Comparison of ENCODE assay signal across 20 cellular contexts in genomic region chr12:31950088-31950487, GRCh38.
"Had no signal": no experiment of that assay in that cellular context is flagged by ENCODE, and none has a peak within 500 bp of the region (broad histone marks: within the 10 kb centered on the region; RNA-seq: fewer than 3 reads in every experiment).

No MANE protein-coding gene starts in this region.

- H3K27ac Mint-ChIP-seq: dendritic cell treated with granulocyte-macrophage colony-stimulating factor and Interleukin-4, amounts not matched to agents 40 ng/mL and 50 ng/mL, for 4 days; neural progenitor cell had no signal

- H3K4me3 ChIP-seq: ascending aorta, breast epithelium, heart left ventricle, lower lobe of right lung, neural progenitor cell, ovary, stomach, testis had no signal

- H2AFZ ChIP-seq: neural progenitor cell had no signal

- H3K27ac ChIP-seq: ascending aorta, breast epithelium, heart left ventricle, lower lobe of right lung, neural progenitor cell, ovary, stomach, testis had no signal

- H3K4me2 ChIP-seq: neural progenitor cell had no signal

- DNase-seq: activated CD4-positive, alpha-beta T cell treated with anti-CD3 and anti-CD28 coated beads for 1 hour; activated CD4-positive, alpha-beta T cell treated with anti-CD3 and anti-CD28 coated beads, Interleukin-2, amount 50 U/mL, for 48 hours; activated gamma-delta T cell treated with Interleukin-2 at 50 U/mL for 16 hours; activated naive CD8-positive, alpha-beta T cell treated with anti-CD3 and anti-CD28 coated beads, Interleukin-2, amount 50 U/mL, for 24 hours; activated T-cell treated with anti-CD3 and anti-CD28 coated beads, Interleukin-2, amount 50 U/mL, for 48 hours; cerebellar nuclear complex; effector memory CD4-positive, alpha-beta T cell; heart left ventricle; left cardiac atrium; lower lobe of right lung; midbrain; ovary; stomach; T-helper 9 cell; testis had no signal

- H3K36me3 ChIP-seq: ascending aorta, breast epithelium, heart left ventricle, lower lobe of right lung, neural progenitor cell, ovary, stomach had no signal

- H3K4me3 Mint-ChIP-seq: activated naive CD8-positive, alpha-beta T cell treated with anti-CD3 and anti-CD28 coated beads, Interleukin-2, amount 50 U/mL, for 24 hours; dendritic cell treated with granulocyte-macrophage colony-stimulating factor and Interleukin-4, amounts not matched to agents 40 ng/mL and 50 ng/mL, for 4 days; neural progenitor cell had no signal

- ATAC-seq: activated naive CD8-positive, alpha-beta T cell treated with anti-CD3 and anti-CD28 coated beads, Interleukin-2, amount 50 U/mL, for 24 hours; heart left ventricle; left cardiac atrium; lower lobe of right lung; sciatic nerve had no signal

- H3K4me1 Mint-ChIP-seq: neural progenitor cell had no signal

- H3K4me1 ChIP-seq: ascending aorta, breast epithelium, heart left ventricle, lower lobe of right lung, neural progenitor cell, testis had no signal

- H3K36me3 Mint-ChIP-seq: neural progenitor cell had no signal

- H3K9me3 ChIP-seq: ovary, testis had no signal

- H3K27me3 Mint-ChIP-seq: activated naive CD8-positive, alpha-beta T cell treated with anti-CD3 and anti-CD28 coated beads, Interleukin-2, amount 50 U/mL, for 24 hours; dendritic cell treated with granulocyte-macrophage colony-stimulating factor and Interleukin-4, amounts not matched to agents 40 ng/mL and 50 ng/mL, for 4 days had no signal
